In the genomic region with DNA sequence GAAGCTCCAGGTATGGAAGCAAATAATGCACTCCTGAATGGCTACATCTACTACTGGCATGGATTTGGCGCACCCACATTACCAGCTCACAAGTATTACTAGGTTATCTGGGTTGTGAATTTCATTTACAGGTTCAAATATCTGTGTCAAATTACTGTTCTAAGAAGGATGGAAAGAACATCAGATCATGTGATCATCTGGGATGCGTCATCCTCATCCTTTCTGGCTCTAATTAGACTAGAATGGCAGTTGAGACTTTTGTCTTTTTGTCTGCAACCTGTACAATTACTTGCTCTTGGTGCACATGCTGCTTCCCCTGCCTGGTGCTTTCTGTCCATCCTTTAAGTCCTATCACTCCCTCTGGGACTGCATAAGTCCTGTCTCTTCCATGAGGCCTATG, we compare ENCODE assay signal across 25 cellular contexts.
"Had no signal": no experiment of that assay in that cellular context is flagged by ENCODE, and none has a peak within 500 bp of the region (broad histone marks: within the 10 kb centered on the region; RNA-seq: fewer than 3 reads in every experiment).

No MANE protein-coding gene starts in this region.

- H3K4me3 Mint-ChIP-seq: activated naive CD4-positive, alpha-beta T cell treated with anti-CD3 and anti-CD28 coated beads, Interleukin-2, amount 10 ng/mL, durations not matched to agents 7 days and 5 days; endodermal cell; neural crest cell; type B pancreatic cell had no signal

- H3K4me1 ChIP-seq: foreskin keratinocyte had no signal

- DNase-seq: activated CD4-positive, alpha-beta T cell treated with anti-CD3 and anti-CD28 coated beads for 4 hours; activated CD4-positive, alpha-beta T cell treated with anti-CD3 and anti-CD28 coated beads, Interleukin-2, amount 50 U/mL, for 48 hours; activated CD4-positive, CD25-positive, alpha-beta regulatory T cell; activated effector memory CD4-positive, alpha-beta T cell treated with anti-CD3 and anti-CD28 coated beads, Interleukin-2, amount 50 U/mL, for 16 hours; activated naive CD4-positive, alpha-beta T cell treated with anti-CD3 and anti-CD28 coated beads, Interleukin-2, amount 10 ng/mL, durations not matched to agents 7 days and 5 days; cortex of kidney; endodermal cell; esophagus squamous epithelium; foreskin keratinocyte; lower lobe of right lung; mesendoderm; mucosa of descending colon; posterior cingulate gyrus; retina; sigmoid colon; stimulated activated CD4-positive, alpha-beta T cell treated with anti-CD3 and anti-CD28 coated beads, Interleukin-2, amount 100 ng/mL, for 48 hours; stimulated activated CD8-positive, alpha-beta memory T cell treated with anti-CD3 and anti-CD28 coated beads, Interleukin-4, amount 100 ng/mL, for 48 hours; stimulated activated naive CD4-positive, alpha-beta T cell treated with Interleukin-2 at 50 U/mL for 16 hours; T1000 had no signal

- H3K27me3 ChIP-seq: cardiac muscle cell, esophagus squamous epithelium, foreskin keratinocyte, sigmoid colon had no signal

- ATAC-seq: foreskin keratinocyte, left lobe of liver, lower lobe of right lung, mucosa of descending colon had no signal

- H3K4me3 ChIP-seq: cardiac muscle cell, esophagus squamous epithelium, lower lobe of right lung, mucosa of descending colon, sigmoid colon, smooth muscle cell, thoracic aorta had no signal

- H3K4me1 Mint-ChIP-seq: activated naive CD4-positive, alpha-beta T cell treated with anti-CD3 and anti-CD28 coated beads, Interleukin-2, amount 10 ng/mL, durations not matched to agents 7 days and 5 days; endodermal cell; neural crest cell had no signal

- H3K9me3 ChIP-seq: esophagus squamous epithelium, lower lobe of right lung, mucosa of descending colon, sigmoid colon, thoracic aorta had no signal

- H3K27ac ChIP-seq: cardiac muscle cell, esophagus squamous epithelium, foreskin keratinocyte, lower lobe of right lung, thoracic aorta had no signal

- H3K9me3 Mint-ChIP-seq: activated naive CD4-positive, alpha-beta T cell treated with anti-CD3 and anti-CD28 coated beads, Interleukin-2, amount 10 ng/mL, durations not matched to agents 7 days and 5 days; neural crest cell; type B pancreatic cell had no signal

- H3K27ac Mint-ChIP-seq: endodermal cell, type B pancreatic cell had no signal

- H3K27me3 Mint-ChIP-seq: activated naive CD4-positive, alpha-beta T cell treated with anti-CD3 and anti-CD28 coated beads, Interleukin-2, amount 10 ng/mL, durations not matched to agents 7 days and 5 days; type B pancreatic cell had no signal
